ENCODE assay signal across 13 cellular contexts in the genomic region with DNA sequence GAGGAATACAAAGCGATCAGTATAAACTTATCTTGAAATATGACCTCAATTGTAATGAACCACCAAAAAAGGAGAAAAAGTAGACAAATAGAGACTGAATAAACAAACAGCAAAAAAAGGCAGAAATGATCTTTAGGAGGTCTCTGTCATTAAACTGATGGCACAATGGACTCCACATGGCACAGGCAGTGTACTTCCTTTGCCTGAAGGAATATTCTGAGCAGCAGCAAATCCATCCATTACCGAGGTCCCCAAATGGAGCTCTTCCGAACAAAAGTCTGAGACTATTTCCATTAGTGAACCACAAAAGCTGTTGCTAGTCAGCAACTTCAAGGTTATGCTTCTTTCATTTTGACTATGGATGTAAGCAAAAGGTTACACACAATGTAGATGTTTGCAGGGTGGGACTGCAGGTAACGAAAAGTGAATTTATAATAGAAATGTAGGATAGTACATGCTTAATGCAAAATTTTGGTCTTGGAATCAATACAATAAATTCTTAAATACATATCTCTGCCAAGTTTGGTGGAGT. TPM values are rescaled to one million over a fixed set of nuclear protein-coding genes. Genes with fewer than 3 reads are reported as not detected.
A peak's percentile ranks its signal among the peaks of the same experiment; 100 is the strongest.
DNase-seq lines count a peak whose midpoint lies in the region; ATAC-seq, FAIRE-seq and TF ChIP-seq lines count a peak whose summit lies in the region.
"Had no signal": no experiment of that assay in that cellular context is flagged by ENCODE, and none has a peak within 500 bp of the region (broad histone marks: within the 10 kb centered on the region; RNA-seq: fewer than 3 reads in every experiment).

No MANE protein-coding gene starts in this region.

- H3K36me3 ChIP-seq in KOPT-K1 (ENCODE audit: insufficient read depth, low read length), result peaks cover 36% of the 10 kb centered on the region
- H3K36me3 ChIP-seq in WERI-Rb-1, result peaks cover 34% of the 10 kb centered on the region
- H3K36me3 ChIP-seq in pancreas, result no peaks in the 10 kb centered on the region
- peaks cover 4% of the 10 kb centered on the region for H3K36me3 ChIP-seq in CD8-positive, alpha-beta memory T cell (ENCODE audit: insufficient read depth, low read length)

- H3K4me3 Mint-ChIP-seq in CD14-positive monocyte, result no peak overlapping the region
- no peak overlapping the region for H3K4me3 Mint-ChIP-seq in CD8-positive, alpha-beta memory T cell
- H3K4me3 Mint-ChIP-seq: endodermal cell had no signal

- 85 to 87% methylated on average over 4 of the region's 4 CpGs for WGBS in pancreas, 2 donors

- POLR2A ChIA-PET in CD8-positive, alpha-beta memory T cell (lab: Charles Lee), result no interaction called here

- H3K27me3 ChIP-seq in WERI-Rb-1 (ENCODE audit: insufficient read depth, low read depth, severe bottlenecking) (no peaks in the 10 kb centered on the region), pancreas (no peaks in the 10 kb centered on the region)
- H3K27me3 ChIP-seq in CD8-positive, alpha-beta memory T cell (ENCODE audit: insufficient read depth, low read length, poor library complexity, severe bottlenecking), result no peaks in the 10 kb centered on the region

- peaks cover 0 to 21% (median 9%) of the 10 kb centered on the region in 3 donors for H3K4me1 ChIP-seq in pancreas
- peaks cover 5% of the 10 kb centered on the region for H3K4me1 ChIP-seq in CD8-positive, alpha-beta memory T cell (ENCODE audit: insufficient read depth, low read length)
- H3K4me1 ChIP-seq: parathyroid adenoma had no signal

- peak overlapping the region in 6 of 7 donors; percentile 3 to 90 (median 72) for H3K27ac Mint-ChIP-seq in CD14-positive monocyte
- peak overlapping the region in 3 of 8 donors; percentile 6 to 57 (median 44) for H3K27ac Mint-ChIP-seq in CD8-positive, alpha-beta memory T cell

- intact Hi-C loops in CD14-positive monocyte (cut with micrococcal nuclease), result loop anchor here (5.0 to 10.0 kb wide), 3 partner anchors 148 to 328 kb away; no protein-coding TSS in a partner anchor
- intact Hi-C loops in left colon (cut with DNase I, micrococcal nuclease), result loop anchor here in 1 of 2 donors (10.0 kb wide), 2 partner anchors 335 to 425 kb away; a partner anchor contains a TSS
- intact Hi-C loops in pancreas (cut with DNase I), result loop anchor here in 1 of 3 donors (5.0 kb wide), 1 partner anchor 333 kb away; no protein-coding TSS in a partner anchor

- H3K9me3 ChIP-seq in KOPT-K1 (ENCODE audit: insufficient read depth, low read length, poor library complexity, severe bottlenecking), result no peaks in the 10 kb centered on the region
- H3K9me3 ChIP-seq in WERI-Rb-1 (ENCODE audit: severe bottlenecking), result no peaks in the 10 kb centered on the region
- no peaks in the 10 kb centered on the region for H3K9me3 ChIP-seq in pancreas
- H3K9me3 ChIP-seq in CD8-positive, alpha-beta memory T cell (ENCODE audit: low read length), result no peaks in the 10 kb centered on the region

- H3K4me1 Mint-ChIP-seq in CD14-positive monocyte, result peaks cover 43% of the 10 kb centered on the region
- peaks cover 28 to 45% (median 40%) of the 10 kb centered on the region in 3 donors for H3K4me1 Mint-ChIP-seq in CD8-positive, alpha-beta memory T cell

- H3K27ac ChIP-seq in KOPT-K1 (ENCODE audit: low read depth, low read length, poor library complexity, severe bottlenecking), result peak overlapping the region; percentile 77
- H3K27ac ChIP-seq in WERI-Rb-1, result no peak overlapping the region
- peak overlapping the region in 2 of 4 donors; percentile 25 to 30 for H3K27ac ChIP-seq in pancreas
- H3K27ac ChIP-seq in CD8-positive, alpha-beta memory T cell (ENCODE audit: low read depth, low read length), result no peak overlapping the region
- H3K27ac ChIP-seq: parathyroid adenoma had no signal

- H3K36me3 Mint-ChIP-seq in CD14-positive monocyte, result peaks cover 28% of the 10 kb centered on the region in 2 donors
- peaks cover 20 to 61% (median 29%) of the 10 kb centered on the region in 3 donors for H3K36me3 Mint-ChIP-seq in CD8-positive, alpha-beta memory T cell

- ATAC-seq in GM19023 (IDR thresholded peaks at IDR 0.05; ENCODE audit: unreplicated experiment), result peak; percentile 52
- peak; percentile 14 for ATAC-seq in left colon
- ATAC-seq in pancreas, result no peak

- no peak overlapping the region for H3K4me3 ChIP-seq in WERI-Rb-1 (ENCODE audit: low read depth, low read length)
- no peak overlapping the region for H3K4me3 ChIP-seq in pancreas
- H3K4me3 ChIP-seq in CD8-positive, alpha-beta memory T cell (ENCODE audit: low read length), result no peak overlapping the region

- CTCF ChIA-PET in CD8-positive, alpha-beta memory T cell (lab: Charles Lee), result no interaction called here

- no peaks in the 10 kb centered on the region for H3K27me3 Mint-ChIP-seq in CD14-positive monocyte (ENCODE audit: low read depth in 3 of 3)
- H3K27me3 Mint-ChIP-seq in CD8-positive, alpha-beta memory T cell, result no peaks in the 10 kb centered on the region

- no peak for TF ChIP-seq CTCF in CD14-positive monocyte (IDR thresholded peaks at IDR 0.05)
- no peak for TF ChIP-seq CTCF in WERI-Rb-1 (IDR thresholded peaks at IDR 0.05; ENCODE audit: low read depth, low read length)
- TF ChIP-seq CTCF in pancreas (IDR thresholded peaks at IDR 0.05), result no peak

- no peak for FAIRE-seq in pancreas (lab: Jason Lieb, UNC)

- no peaks in the 10 kb centered on the region for H3K9me3 Mint-ChIP-seq in CD14-positive monocyte
- no peaks in the 10 kb centered on the region for H3K9me3 Mint-ChIP-seq in CD8-positive, alpha-beta memory T cell
- H3K9me3 Mint-ChIP-seq: endodermal cell had no signal

- DNase-seq in CD14-positive monocyte (ENCODE audit: low spot score) (no peak), left colon (no peak), WERI-Rb-1 (no peak), NK-92 (lab: John Stamatoyannopoulos, UW; ENCODE audit: unreplicated experiment) (no peak), pancreas (no peak)
- DNase-seq in CD8-positive, alpha-beta memory T cell, result no peak
- DNase-seq: COR-L47, endodermal cell, NCI-H2171 treated with DMSO at 0.1 percent for 48 hours, SW 1271 had no signal

RNA-seq across cellular contexts. Expression of a gene that starts 14.5 kb away (rescaled TPM):
- polyA plus RNA-seq in CD14-positive monocyte (1 to 10 TPM; 4.9 to 6.6 TPM), pancreas (10 to 100 TPM in 1 of 2 donors, 1 to 10 TPM in 1; 8.4 to 15.0 TPM)
- total RNA-seq in left colon (10 to 100 TPM; 12.3 to 14.2 TPM), pancreas (10 to 100 TPM in 1 of 6 donors, 1 to 10 TPM in 5; 5.1 to 10.2 (median 7.0) TPM)
- total RNA-seq in CD8-positive, alpha-beta memory T cell, result 10 to 100 TPM; 23.9 to 24.5 TPM
- 14.5 TPM for polyA plus RNA-seq in CD8-positive, alpha-beta memory T cell

Comparison
In these comparisons a context has a peak if more than half of its experiments do, and no peak if none do; other contexts are left out.
1. ATAC-seq: peak in GM19023 (single experiment) and left colon (single experiment); none in pancreas (0 of 4).